In genomic region chr7:106023369-106024322, GRCh38 we compare ENCODE assay signal across 15 cellular contexts.
A peak's percentile ranks its signal among the peaks of the same experiment; 100 is the strongest.
DNase-seq lines count a peak whose midpoint lies in the region; ATAC-seq and TF ChIP-seq lines count a peak whose summit lies in the region.
"Had no signal": no experiment of that assay in that cellular context is flagged by ENCODE, and none has a peak within 500 bp of the region (broad histone marks: within the 10 kb centered on the region; RNA-seq: fewer than 3 reads in every experiment).

No MANE protein-coding gene starts in this region.

- ATAC-seq in activated T-helper 17 cell treated with anti-CD3 and anti-CD28 coated beads, Interleukin-2, amount 50 U/mL, for 72 hours (replicated peaks): no peak
- ATAC-seq in stimulated activated effector memory CD8-positive, alpha-beta T cell treated with anti-CD3 and anti-CD28 coated beads, Interleukin-12 subunit alpha, Interleukin-12 subunit beta, amount 100 ng/mL, for 72 hours: no peak
- ATAC-seq in GM21526 (IDR thresholded peaks at IDR 0.05; ENCODE audit: low FRiP score, unreplicated experiment): no peak
- ATAC-seq: HCT116 had no signal

- H3K27ac ChIP-seq in MM.1S (ENCODE audit: low read length): peak overlapping the region; percentile 32; the same call in 1 of the 2 replicates
- H3K27ac ChIP-seq: colonic mucosa, parathyroid adenoma had no signal

- no peaks in the 10 kb centered on the region for H3K27me3 Mint-ChIP-seq in activated naive CD4-positive, alpha-beta T cell treated with anti-CD3 and anti-CD28 coated beads for 36 hours (ENCODE audit: low read depth)
- H3K27me3 Mint-ChIP-seq in activated T-helper 17 cell treated with anti-CD3 and anti-CD28 coated beads, Interleukin-2, amount 50 U/mL, for 72 hours: no peaks in the 10 kb centered on the region

- H2AFZ ChIP-seq in MM.1S (ENCODE audit: low read length): no peak overlapping the region
- H2AFZ ChIP-seq: parathyroid adenoma had no signal

- no peaks in the 10 kb centered on the region for H3K9me3 Mint-ChIP-seq in activated naive CD4-positive, alpha-beta T cell treated with anti-CD3 and anti-CD28 coated beads for 36 hours
- no peaks in the 10 kb centered on the region for H3K9me3 Mint-ChIP-seq in activated T-helper 17 cell treated with anti-CD3 and anti-CD28 coated beads, Interleukin-2, amount 50 U/mL, for 72 hours
- H3K9me3 Mint-ChIP-seq in stimulated activated effector memory CD8-positive, alpha-beta T cell treated with anti-CD3 and anti-CD28 coated beads, Interleukin-12 subunit alpha, Interleukin-12 subunit beta, amount 100 ng/mL, for 72 hours: no peaks in the 10 kb centered on the region

- peaks cover 10% of the 10 kb centered on the region for H3F3A ChIP-seq in MM.1S (ENCODE audit: insufficient read depth, low read length)

- CTCF ChIA-PET in activated naive CD4-positive, alpha-beta T cell treated with anti-CD3 and anti-CD28 coated beads for 36 hours (lab: Charles Lee): interaction anchor here (0.9 to 3.4 kb wide), 5 partner anchors 13 to 367 kb away, joined by 3 to 20 read pairs (median 3); no protein-coding TSS in a partner anchor

- H3K4me3 ChIP-seq in MM.1S (ENCODE audit: low read length): no peak overlapping the region
- H3K4me3 ChIP-seq: colonic mucosa had no signal

- no peaks in the 10 kb centered on the region for H4K20me1 ChIP-seq in MM.1S (ENCODE audit: insufficient read depth, low read length)

- H3K4me1 Mint-ChIP-seq in activated naive CD4-positive, alpha-beta T cell treated with anti-CD3 and anti-CD28 coated beads for 36 hours (ENCODE audit: low read depth): peaks cover 66% of the 10 kb centered on the region
- H3K4me1 Mint-ChIP-seq in activated T-helper 17 cell treated with anti-CD3 and anti-CD28 coated beads, Interleukin-2, amount 50 U/mL, for 72 hours: peaks cover 27% of the 10 kb centered on the region
- H3K4me1 Mint-ChIP-seq in stimulated activated effector memory CD8-positive, alpha-beta T cell treated with anti-CD3 and anti-CD28 coated beads, Interleukin-12 subunit alpha, Interleukin-12 subunit beta, amount 100 ng/mL, for 72 hours: peaks cover 47% of the 10 kb centered on the region

- no peak for DNase-seq in activated naive CD4-positive, alpha-beta T cell treated with anti-CD3 and anti-CD28 coated beads for 36 hours
- no peak for DNase-seq in activated naive CD4-positive, alpha-beta T cell treated with Interleukin-2 at 50 U/mL for 16 hours
- no peak for DNase-seq in MM.1S
- no peak for DNase-seq in stimulated activated effector memory CD8-positive, alpha-beta T cell treated with anti-CD3 and anti-CD28 coated beads, Interleukin-12 subunit alpha, Interleukin-12 subunit beta, amount 100 ng/mL, for 72 hours (ENCODE audit: low spot score in 2 of 2)
- DNase-seq in NK-92 treated with Interleukin-12 subunit alpha and Interleukin-12 subunit beta, amount 100 ng/mL, for 24 hours (lab: John Stamatoyannopoulos, UW): no peak
- DNase-seq in NCI-H2081 treated with DMSO at 0.1 percent for 48 hours (lab: John Stamatoyannopoulos, UW): no peak
- DNase-seq: colonic mucosa, erythroblast, head of caudate nucleus, NCI-H2029 treated with DMSO at 0.1 percent for 48 hours, NCI-H748 treated with DMSO at 0.1 percent for 48 hours had no signal

- H3K9me3 ChIP-seq in MM.1S (replicated peaks; ENCODE audit: insufficient read depth, low read length): no peaks in the 10 kb centered on the region
- H3K9me3 ChIP-seq: colonic mucosa had no signal

- H3K9me2 ChIP-seq in MM.1S (replicated peaks; ENCODE audit: insufficient read depth, low read length): no peaks in the 10 kb centered on the region

- no peak overlapping the region for H3K9ac ChIP-seq in MM.1S (ENCODE audit: low read length)
- H3K9ac ChIP-seq: parathyroid adenoma had no signal

- H3K36me3 Mint-ChIP-seq in activated naive CD4-positive, alpha-beta T cell treated with anti-CD3 and anti-CD28 coated beads for 36 hours (ENCODE audit: low read depth): no peaks in the 10 kb centered on the region
- no peaks in the 10 kb centered on the region for H3K36me3 Mint-ChIP-seq in activated T-helper 17 cell treated with anti-CD3 and anti-CD28 coated beads, Interleukin-2, amount 50 U/mL, for 72 hours (ENCODE audit: low read depth)
- H3K36me3 Mint-ChIP-seq in stimulated activated effector memory CD8-positive, alpha-beta T cell treated with anti-CD3 and anti-CD28 coated beads, Interleukin-12 subunit alpha, Interleukin-12 subunit beta, amount 100 ng/mL, for 72 hours: no peaks in the 10 kb centered on the region

- intact Hi-C loops in activated naive CD4-positive, alpha-beta T cell treated with anti-CD3 and anti-CD28 coated beads for 36 hours (cut with micrococcal nuclease): loop anchor here (5.0 kb wide), 4 partner anchors 146 to 1081 kb away; partner anchors contain the start of genes ATXN7L1 and RINT1

- no peak for TF ChIP-seq CTCF in MM.1S (IDR thresholded peaks at IDR 0.05; ENCODE audit: low read length)

- no peak overlapping the region for H3K4me3 Mint-ChIP-seq in activated naive CD4-positive, alpha-beta T cell treated with anti-CD3 and anti-CD28 coated beads for 36 hours
- peak overlapping the region; percentile 74 for H3K4me3 Mint-ChIP-seq in activated T-helper 17 cell treated with anti-CD3 and anti-CD28 coated beads, Interleukin-2, amount 50 U/mL, for 72 hours
- H3K4me3 Mint-ChIP-seq in stimulated activated effector memory CD8-positive, alpha-beta T cell treated with anti-CD3 and anti-CD28 coated beads, Interleukin-12 subunit alpha, Interleukin-12 subunit beta, amount 100 ng/mL, for 72 hours: no peak overlapping the region

- H3K27ac Mint-ChIP-seq in activated naive CD4-positive, alpha-beta T cell treated with anti-CD3 and anti-CD28 coated beads for 36 hours: peak overlapping the region; percentile 28
- peak overlapping the region; percentile 90 for H3K27ac Mint-ChIP-seq in activated T-helper 17 cell treated with anti-CD3 and anti-CD28 coated beads, Interleukin-2, amount 50 U/mL, for 72 hours
- H3K27ac Mint-ChIP-seq in stimulated activated effector memory CD8-positive, alpha-beta T cell treated with anti-CD3 and anti-CD28 coated beads, Interleukin-12 subunit alpha, Interleukin-12 subunit beta, amount 100 ng/mL, for 72 hours: peak overlapping the region; percentile 83

- H3K79me2 ChIP-seq in MM.1S (ENCODE audit: low read length): no peaks in the 10 kb centered on the region
- H3K79me2 ChIP-seq: parathyroid adenoma had no signal

- 0 out of 2 replicates have a peak, but pooled peaks cover 2% of the 10 kb centered on the region for H3K27me3 ChIP-seq in MM.1S (replicated peaks; ENCODE audit: insufficient read depth, low read length)
- H3K27me3 ChIP-seq: colonic mucosa had no signal

- H3K4me2 ChIP-seq in MM.1S (ENCODE audit: low read depth, low read length): peak overlapping the region; percentile 21; the same call in 1 of the 2 replicates

- H3K4me1 ChIP-seq in MM.1S (ENCODE audit: low read length): peaks cover 35% of the 10 kb centered on the region
- H3K4me1 ChIP-seq: colonic mucosa had no signal

- no peaks in the 10 kb centered on the region for H3K36me3 ChIP-seq in MM.1S (replicated peaks; ENCODE audit: insufficient read depth, low read length)
- H3K36me3 ChIP-seq: colonic mucosa had no signal

Comparison
In these comparisons a context has a peak if more than half of its experiments do, and no peak if none do; other contexts are left out.
1. H3K27ac Mint-ChIP-seq: peak in every context shown above with its lines; median percentile 90 in activated T-helper 17 cell treated with anti-CD3 and anti-CD28 coated beads, Interleukin-2, amount 50 U/mL, for 72 hours; 83 in stimulated activated effector memory CD8-positive, alpha-beta T cell treated with anti-CD3 and anti-CD28 coated beads, Interleukin-12 subunit alpha, Interleukin-12 subunit beta, amount 100 ng/mL, for 72 hours; 28 in activated naive CD4-positive, alpha-beta T cell treated with anti-CD3 and anti-CD28 coated beads for 36 hours.